1 cellular context compared by ENCODE assay signal in genomic region chr11:65961267-65962135, GRCh38.
A peak's percentile ranks its signal among the peaks of the same experiment; 100 is the strongest.
TF ChIP-seq lines count a peak whose summit lies in the region.

SART1 (plus strand) TSS chr11:65961734; CDS start chr11:65961781, 47 bp downstream.

TF ChIP-seq in WTC11, 78 proteins besides CTCF, POLR2A, EP300 and RAD21 (continued from another document and continues in another):
- no peak for TF ChIP-seq IRF1 (CRISPR knock-in tag; IDR thresholded peaks at IDR 0.05)
- TF ChIP-seq CREB1 (CRISPR knock-in tag; IDR thresholded peaks at IDR 0.05) = no peak
- TF ChIP-seq AFF4 (CRISPR knock-in tag; IDR thresholded peaks at IDR 0.05; ENCODE audit: borderline replicate concordance) = no peak
- no peak for TF ChIP-seq ATF2 (CRISPR knock-in tag; IDR thresholded peaks at IDR 0.05; ENCODE audit: borderline replicate concordance, low read depth)
- TF ChIP-seq KAT7 (CRISPR knock-in tag; IDR thresholded peaks at IDR 0.05; ENCODE audit: borderline replicate concordance) = 0 out of 2 replicates have a peak, but pooled peaks have one; percentile 88
- no peak for TF ChIP-seq ZNF532 (CRISPR knock-in tag; IDR thresholded peaks at IDR 0.05; ENCODE audit: borderline replicate concordance)
- TF ChIP-seq FOXK1 (CRISPR knock-in tag; IDR thresholded peaks at IDR 0.05) = peak; percentile 99
- TF ChIP-seq NR2C2 (CRISPR knock-in tag; IDR thresholded peaks at IDR 0.05) = peak; percentile 95
- no peak for TF ChIP-seq GTF2I (CRISPR knock-in tag; conservative IDR thresholded peaks at IDR 0.05)
- TF ChIP-seq ZMAT4 (CRISPR knock-in tag; IDR thresholded peaks at IDR 0.05) = no peak
- no peak for TF ChIP-seq TP53 (CRISPR knock-in tag; IDR thresholded peaks at IDR 0.05)
- TF ChIP-seq ERG (CRISPR knock-in tag; IDR thresholded peaks at IDR 0.05) = no peak
- no peak; the same call in 1 of the 2 replicates for TF ChIP-seq MYBL2 (CRISPR knock-in tag; IDR thresholded peaks at IDR 0.05)
- TF ChIP-seq PRDM15 (CRISPR knock-in tag; IDR thresholded peaks at IDR 0.05) = peak; percentile 42; the same call in 1 of the 2 replicates
- TF ChIP-seq NFYB (CRISPR knock-in tag; conservative IDR thresholded peaks at IDR 0.05; ENCODE audit: low read depth) = no peak
- no peak for TF ChIP-seq ZNF219 (CRISPR knock-in tag; IDR thresholded peaks at IDR 0.05; ENCODE audit: borderline replicate concordance)
- no peak for TF ChIP-seq PREB (CRISPR knock-in tag; IDR thresholded peaks at IDR 0.05; ENCODE audit: borderline replicate concordance)
- TF ChIP-seq ZSCAN18 (CRISPR knock-in tag; IDR thresholded peaks at IDR 0.05) = no peak
- TF ChIP-seq JAZF1 (CRISPR knock-in tag; IDR thresholded peaks at IDR 0.05) = no peak
- no peak for TF ChIP-seq ATF3 (CRISPR knock-in tag; conservative IDR thresholded peaks at IDR 0.05)
- no peak; the same call in 1 of the 2 replicates for TF ChIP-seq SMAD3 (CRISPR knock-in tag; IDR thresholded peaks at IDR 0.05; ENCODE audit: borderline replicate concordance)
- TF ChIP-seq ATF6 (CRISPR knock-in tag; IDR thresholded peaks at IDR 0.05) = no peak
- TF ChIP-seq ETV6 (CRISPR knock-in tag; IDR thresholded peaks at IDR 0.05) = peak; percentile 60; the same call in 1 of the 2 replicates
- no peak for TF ChIP-seq NR3C1 (CRISPR knock-in tag; conservative IDR thresholded peaks at IDR 0.05; ENCODE audit: low read depth)
- TF ChIP-seq TEAD4 (CRISPR knock-in tag; IDR thresholded peaks at IDR 0.05) = no peak; the same call in 1 of the 2 replicates
- no peak for TF ChIP-seq ZNF671 (CRISPR knock-in tag; IDR thresholded peaks at IDR 0.05)
- TF ChIP-seq MAX (CRISPR knock-in tag; IDR thresholded peaks at IDR 0.05) = peak; percentile 68
- TF ChIP-seq E2F4 (CRISPR knock-in tag; IDR thresholded peaks at IDR 0.05; ENCODE audit: borderline replicate concordance, low read depth) = no peak
- TF ChIP-seq ZNF121 (CRISPR knock-in tag; IDR thresholded peaks at IDR 0.05) = no peak
- no peak for TF ChIP-seq PRRX2 (CRISPR knock-in tag; IDR thresholded peaks at IDR 0.05)
